ENCODE assay signal across 26 cellular contexts in the genomic region with DNA sequence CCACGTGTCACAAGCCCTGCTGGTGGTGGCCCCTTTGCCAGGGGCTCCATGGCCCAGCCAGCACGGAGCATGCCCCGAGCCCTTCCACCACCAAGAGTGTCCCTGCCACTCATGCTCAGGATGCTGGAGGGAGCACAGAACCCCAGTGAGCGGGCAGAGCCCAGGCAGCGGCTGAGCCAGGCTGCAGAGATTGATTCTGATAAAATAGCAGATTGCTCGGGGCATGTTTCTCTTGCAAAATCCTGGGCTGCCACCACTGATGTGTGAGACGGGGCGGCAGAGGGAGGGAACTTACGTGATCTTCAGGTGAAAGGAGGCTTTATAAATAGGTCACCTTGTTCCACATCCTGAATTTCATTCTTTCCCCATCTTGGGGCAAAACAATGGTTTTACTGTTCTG. TPM values are rescaled to one million over a fixed set of nuclear protein-coding genes. Genes with fewer than 3 reads are reported as not detected.
DNase-seq lines count a peak whose midpoint lies in the region; ATAC-seq and TF ChIP-seq lines count a peak whose summit lies in the region.
"Had no signal": no experiment of that assay in that cellular context is flagged by ENCODE, and none has a peak within 500 bp of the region (broad histone marks: within the 10 kb centered on the region; RNA-seq: fewer than 3 reads in every experiment).

No MANE protein-coding gene starts in this region.

- TF ChIP-seq EP300 in suprapubic skin (IDR thresholded peaks at IDR 0.05) = no peak

- peaks cover 9% of the 10 kb centered on the region; the same call in 1 of the 3 replicates for H3K9me3 Mint-ChIP-seq in GM23338
- H3K9me3 Mint-ChIP-seq: activated T-cell treated with anti-CD3 and anti-CD28 coated beads, Interleukin-2, amount 50 U/mL, for 72 hours had no signal

- no peak overlapping the region for H3K4me3 Mint-ChIP-seq in GM23338
- H3K4me3 Mint-ChIP-seq: activated CD8-positive, alpha-beta memory T cell treated with anti-CD3 and anti-CD28 coated beads, Interleukin-2, amount 10 ng/mL, durations not matched to agents 7 days and 5 days; activated T-cell treated with anti-CD3 and anti-CD28 coated beads, Interleukin-2, amount 50 U/mL, for 72 hours; neural crest cell had no signal

- no peaks in the 10 kb centered on the region for H4K20me1 ChIP-seq in GM23338 (replicated peaks; ENCODE audit: insufficient read depth)

- no peaks in the 10 kb centered on the region for H3K36me3 Mint-ChIP-seq in GM23338 (ENCODE audit: low read depth)
- H3K36me3 Mint-ChIP-seq: activated CD8-positive, alpha-beta memory T cell treated with anti-CD3 and anti-CD28 coated beads, Interleukin-2, amount 10 ng/mL, durations not matched to agents 7 days and 5 days had no signal

- H3K4me3 ChIP-seq in GM23338 (no peak overlapping the region), ascending aorta (no peak overlapping the region), suprapubic skin (no peak overlapping the region)
- H3K4me3 ChIP-seq: adrenal gland, heart right ventricle, K562, psoas muscle, tibial nerve had no signal

- intact Hi-C loops in ascending aorta (cut with DNase I) = no loop called here

- no peaks in the 10 kb centered on the region for H3K79me2 ChIP-seq in GM23338 (replicated peaks; ENCODE audit: insufficient read depth)

- H3F3A ChIP-seq in GM23338 (replicated peaks; ENCODE audit: low read depth) = no peaks in the 10 kb centered on the region

- H3K4me1 Mint-ChIP-seq in GM23338 = peaks cover 24% of the 10 kb centered on the region
- H3K4me1 Mint-ChIP-seq: activated CD8-positive, alpha-beta memory T cell treated with anti-CD3 and anti-CD28 coated beads, Interleukin-2, amount 10 ng/mL, durations not matched to agents 7 days and 5 days had no signal

- H3K4me2 ChIP-seq in GM23338 = no peak overlapping the region

- no peak overlapping the region for H2AFZ ChIP-seq in GM23338

- no peaks in the 10 kb centered on the region for H3K9me2 ChIP-seq in GM23338 (ENCODE audit: insufficient read depth)

- no peaks in the 10 kb centered on the region for H3K36me3 ChIP-seq in GM23338 (ENCODE audit: insufficient read depth)
- H3K36me3 ChIP-seq in ascending aorta = no peaks in the 10 kb centered on the region
- H3K36me3 ChIP-seq in suprapubic skin = no peaks in the 10 kb centered on the region
- H3K36me3 ChIP-seq: adrenal gland, tibial nerve had no signal

- no peak overlapping the region for H3K27ac ChIP-seq in GM23338 (ENCODE audit: low read depth)
- H3K27ac ChIP-seq in ascending aorta = peak overlapping the region; percentile 36 to 55
- H3K27ac ChIP-seq in suprapubic skin = peak overlapping the region; percentile 57
- H3K27ac ChIP-seq: adrenal gland, foreskin keratinocyte, heart right ventricle, psoas muscle, RWPE1, tibial nerve, WERI-Rb-1 had no signal

- peaks cover 7% of the 10 kb centered on the region for H3K27me3 Mint-ChIP-seq in GM23338 (ENCODE audit: insufficient read depth, low read depth, poor library complexity)
- H3K27me3 Mint-ChIP-seq: activated CD8-positive, alpha-beta memory T cell treated with anti-CD3 and anti-CD28 coated beads, Interleukin-2, amount 10 ng/mL, durations not matched to agents 7 days and 5 days had no signal

- TF ChIP-seq POLR2A in suprapubic skin (IDR thresholded peaks at IDR 0.05) = no peak

- ATAC-seq in GM23338 = no peak
- peak; percentile 28 for ATAC-seq in left lobe of liver
- ATAC-seq: activated CD8-positive, alpha-beta memory T cell treated with anti-CD3 and anti-CD28 coated beads, Interleukin-2, amount 10 ng/mL, durations not matched to agents 7 days and 5 days; activated T-cell treated with anti-CD3 and anti-CD28 coated beads, Interleukin-2, amount 50 U/mL, for 72 hours; foreskin keratinocyte; heart right ventricle; K562; psoas muscle had no signal

- TF ChIP-seq CTCF in GM23338 (conservative IDR thresholded peaks at IDR 0.05; ENCODE audit: low read depth in 2 of 2) (no peak), ascending aorta (IDR thresholded peaks at IDR 0.05) (no peak), suprapubic skin (IDR thresholded peaks at IDR 0.05) (no peak)

- H3K4me1 ChIP-seq in GM23338 (ENCODE audit: insufficient read depth) (peaks cover 7% of the 10 kb centered on the region; the same call in 1 of the 2 replicates), ascending aorta (peaks cover 6 to 34% of the 10 kb centered on the region in 2 donors), suprapubic skin (peaks cover 66% of the 10 kb centered on the region)
- H3K4me1 ChIP-seq: adrenal gland had no signal

- WGBS in suprapubic skin = 45% methylated on average over 8 of the region's 9 CpGs

- H3K27me3 ChIP-seq in GM23338 (ENCODE audit: insufficient read depth) (no peaks in the 10 kb centered on the region), ascending aorta (no peaks in the 10 kb centered on the region), suprapubic skin (no peaks in the 10 kb centered on the region)
- H3K27me3 ChIP-seq: adrenal gland, foreskin keratinocyte, tibial nerve had no signal

- 0 out of 2 replicates have a peak overlapping the region, but pooled peaks have one; percentile 27 for H3K27ac Mint-ChIP-seq in GM23338
- H3K27ac Mint-ChIP-seq: activated CD8-positive, alpha-beta memory T cell treated with anti-CD3 and anti-CD28 coated beads, Interleukin-2, amount 10 ng/mL, durations not matched to agents 7 days and 5 days; activated T-cell treated with anti-CD3 and anti-CD28 coated beads, Interleukin-2, amount 50 U/mL, for 72 hours had no signal

- no peaks in the 10 kb centered on the region for H3K9me3 ChIP-seq in ascending aorta
- H3K9me3 ChIP-seq in suprapubic skin = no peaks in the 10 kb centered on the region
- H3K9me3 ChIP-seq: adrenal gland, psoas muscle, tibial nerve had no signal

- DNase-seq in GM23338 (ENCODE audit: low spot score) = no peak
- DNase-seq in ascending aorta (ENCODE audit: low spot score in 2 of 2) = no peak
- no peak for DNase-seq in left lobe of liver (ENCODE audit: low spot score)
- no peak for DNase-seq in suprapubic skin (ENCODE audit: low spot score in 2 of 2)
- no peak for DNase-seq in iPS-NIHi7 (ENCODE audit: extremely low spot score)
- no peak for DNase-seq in HPDE6-E6E7 (ENCODE audit: extremely low spot score)
- no peak for DNase-seq in GF-D8 (lab: John Stamatoyannopoulos, UW)
- DNase-seq: activated CD4-positive, alpha-beta T cell treated with anti-CD3 and anti-CD28 coated beads, Interleukin-2, amount 50 U/mL, for 1 hour; activated CD8-positive, alpha-beta memory T cell treated with anti-CD3 and anti-CD28 coated beads, Interleukin-2, amount 10 ng/mL, durations not matched to agents 7 days and 5 days; activated naive CD4-positive, alpha-beta T cell; activated T-cell treated with anti-CD3 and anti-CD28 coated beads, Interleukin-2, amount 50 U/mL, for 72 hours; adrenal gland; DND-41; effector memory CD4-positive, alpha-beta T cell; foreskin keratinocyte; heart right ventricle; mesenchymal stem cell; NCI-H1105 treated with DMSO at 0.1 percent for 48 hours; NCI-H446; psoas muscle; stimulated activated naive CD4-positive, alpha-beta T cell; WERI-Rb-1 had no signal

TF ChIP-seq in GM23338, 12 proteins besides CTCF, POLR2A, EP300 and RAD21 (continues in another document):
- TF ChIP-seq CREB1 (CRISPR knock-in tag; IDR thresholded peaks at IDR 0.05; ENCODE audit: low read depth) (no peak), POLR2AphosphoS5 (IDR thresholded peaks at IDR 0.05; ENCODE audit: low read depth) (no peak), EZH2 (IDR thresholded peaks at IDR 0.05; ENCODE audit: low read depth, unreplicated experiment) (no peak), NANOG (IDR thresholded peaks at IDR 0.05; ENCODE audit: borderline replicate concordance) (no peak), JUNB (IDR thresholded peaks at IDR 0.05; ENCODE audit: unreplicated experiment) (no peak), STAT1 (IDR thresholded peaks at IDR 0.05; ENCODE audit: unreplicated experiment) (no peak)
- TF ChIP-seq, protein P1, sequence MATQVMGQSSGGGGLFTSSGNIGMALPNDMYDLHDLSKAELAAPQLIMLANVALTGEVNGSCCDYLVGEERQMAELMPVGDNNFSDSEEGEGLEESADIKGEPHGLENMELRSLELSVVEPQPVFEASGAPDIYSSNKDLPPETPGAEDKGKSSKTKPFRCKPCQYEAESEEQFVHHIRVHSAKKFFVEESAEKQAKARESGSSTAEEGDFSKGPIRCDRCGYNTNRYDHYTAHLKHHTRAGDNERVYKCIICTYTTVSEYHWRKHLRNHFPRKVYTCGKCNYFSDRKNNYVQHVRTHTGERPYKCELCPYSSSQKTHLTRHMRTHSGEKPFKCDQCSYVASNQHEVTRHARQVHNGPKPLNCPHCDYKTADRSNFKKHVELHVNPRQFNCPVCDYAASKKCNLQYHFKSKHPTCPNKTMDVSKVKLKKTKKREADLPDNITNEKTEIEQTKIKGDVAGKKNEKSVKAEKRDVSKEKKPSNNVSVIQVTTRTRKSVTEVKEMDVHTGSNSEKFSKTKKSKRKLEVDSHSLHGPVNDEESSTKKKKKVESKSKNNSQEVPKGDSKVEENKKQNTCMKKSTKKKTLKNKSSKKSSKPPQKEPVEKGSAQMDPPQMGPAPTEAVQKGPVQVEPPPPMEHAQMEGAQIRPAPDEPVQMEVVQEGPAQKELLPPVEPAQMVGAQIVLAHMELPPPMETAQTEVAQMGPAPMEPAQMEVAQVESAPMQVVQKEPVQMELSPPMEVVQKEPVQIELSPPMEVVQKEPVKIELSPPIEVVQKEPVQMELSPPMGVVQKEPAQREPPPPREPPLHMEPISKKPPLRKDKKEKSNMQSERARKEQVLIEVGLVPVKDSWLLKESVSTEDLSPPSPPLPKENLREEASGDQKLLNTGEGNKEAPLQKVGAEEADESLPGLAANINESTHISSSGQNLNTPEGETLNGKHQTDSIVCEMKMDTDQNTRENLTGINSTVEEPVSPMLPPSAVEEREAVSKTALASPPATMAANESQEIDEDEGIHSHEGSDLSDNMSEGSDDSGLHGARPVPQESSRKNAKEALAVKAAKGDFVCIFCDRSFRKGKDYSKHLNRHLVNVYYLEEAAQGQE (IDR thresholded peaks at IDR 0.05; ENCODE audit: unreplicated experiment) = no peak
- TF ChIP-seq, protein P2, sequence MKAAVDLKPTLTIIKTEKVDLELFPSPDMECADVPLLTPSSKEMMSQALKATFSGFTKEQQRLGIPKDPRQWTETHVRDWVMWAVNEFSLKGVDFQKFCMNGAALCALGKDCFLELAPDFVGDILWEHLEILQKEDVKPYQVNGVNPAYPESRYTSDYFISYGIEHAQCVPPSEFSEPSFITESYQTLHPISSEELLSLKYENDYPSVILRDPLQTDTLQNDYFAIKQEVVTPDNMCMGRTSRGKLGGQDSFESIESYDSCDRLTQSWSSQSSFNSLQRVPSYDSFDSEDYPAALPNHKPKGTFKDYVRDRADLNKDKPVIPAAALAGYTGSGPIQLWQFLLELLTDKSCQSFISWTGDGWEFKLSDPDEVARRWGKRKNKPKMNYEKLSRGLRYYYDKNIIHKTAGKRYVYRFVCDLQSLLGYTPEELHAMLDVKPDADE (IDR thresholded peaks at IDR 0.05) = no peak

RNA-seq across cellular contexts. Expression of gene SPSB1, which starts 53.2 kb away (rescaled TPM):
- 6.8 and 7.6 TPM in 2 replicates for total RNA-seq in GM23338 (2014; rRNA removed; shearing (Covaris generic))
- 2.1 and 2.4 TPM in 2 replicates for polyA plus RNA-seq in GM23338 (2016; fragmentation: Nextera tagmentation; extraction: Ambion mirVana)
- 64.9 TPM for total RNA-seq in ascending aorta
- total RNA-seq in left lobe of liver = 6.2 TPM
- total RNA-seq in suprapubic skin = 10 to 100 TPM; 28.3 to 49.2 (median 42.1) TPM
